1 cellular context compared by ENCODE assay signal in the genomic region with DNA sequence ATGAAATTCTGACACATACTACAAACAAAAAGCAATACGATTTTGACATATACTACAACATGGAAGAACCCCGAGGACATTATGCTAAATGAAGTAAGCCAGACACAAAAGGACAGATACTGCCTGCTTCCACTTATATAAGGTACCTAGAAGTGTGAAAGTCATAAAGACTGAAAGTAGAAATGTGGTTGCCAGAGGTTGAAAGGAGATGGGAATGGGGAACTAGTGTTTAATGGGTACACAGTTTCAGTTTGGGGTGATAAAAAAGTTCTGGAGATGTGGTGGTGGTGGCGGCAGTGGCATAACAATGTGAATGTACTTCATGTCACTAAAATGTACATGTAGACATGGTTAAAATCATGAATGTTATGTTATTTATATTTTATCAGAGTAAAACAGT.
TF ChIP-seq lines count a peak whose summit lies in the region.

No MANE protein-coding gene starts in this region.

TF ChIP-seq in GM12878, 131 proteins besides CTCF, POLR2A, EP300 and RAD21 (continued from another document):
- no peak for TF ChIP-seq GABPA (IDR thresholded peaks at IDR 0.05; ENCODE audit: low read depth)
- TF ChIP-seq CHD1 (IDR thresholded peaks at IDR 0.05; ENCODE audit: low read depth, low read length) = no peak
- TF ChIP-seq SUPT20H (IDR thresholded peaks at IDR 0.05; ENCODE audit: borderline replicate concordance, control insufficient read depth, low read depth, low read length) = no peak
- TF ChIP-seq, protein P1, sequence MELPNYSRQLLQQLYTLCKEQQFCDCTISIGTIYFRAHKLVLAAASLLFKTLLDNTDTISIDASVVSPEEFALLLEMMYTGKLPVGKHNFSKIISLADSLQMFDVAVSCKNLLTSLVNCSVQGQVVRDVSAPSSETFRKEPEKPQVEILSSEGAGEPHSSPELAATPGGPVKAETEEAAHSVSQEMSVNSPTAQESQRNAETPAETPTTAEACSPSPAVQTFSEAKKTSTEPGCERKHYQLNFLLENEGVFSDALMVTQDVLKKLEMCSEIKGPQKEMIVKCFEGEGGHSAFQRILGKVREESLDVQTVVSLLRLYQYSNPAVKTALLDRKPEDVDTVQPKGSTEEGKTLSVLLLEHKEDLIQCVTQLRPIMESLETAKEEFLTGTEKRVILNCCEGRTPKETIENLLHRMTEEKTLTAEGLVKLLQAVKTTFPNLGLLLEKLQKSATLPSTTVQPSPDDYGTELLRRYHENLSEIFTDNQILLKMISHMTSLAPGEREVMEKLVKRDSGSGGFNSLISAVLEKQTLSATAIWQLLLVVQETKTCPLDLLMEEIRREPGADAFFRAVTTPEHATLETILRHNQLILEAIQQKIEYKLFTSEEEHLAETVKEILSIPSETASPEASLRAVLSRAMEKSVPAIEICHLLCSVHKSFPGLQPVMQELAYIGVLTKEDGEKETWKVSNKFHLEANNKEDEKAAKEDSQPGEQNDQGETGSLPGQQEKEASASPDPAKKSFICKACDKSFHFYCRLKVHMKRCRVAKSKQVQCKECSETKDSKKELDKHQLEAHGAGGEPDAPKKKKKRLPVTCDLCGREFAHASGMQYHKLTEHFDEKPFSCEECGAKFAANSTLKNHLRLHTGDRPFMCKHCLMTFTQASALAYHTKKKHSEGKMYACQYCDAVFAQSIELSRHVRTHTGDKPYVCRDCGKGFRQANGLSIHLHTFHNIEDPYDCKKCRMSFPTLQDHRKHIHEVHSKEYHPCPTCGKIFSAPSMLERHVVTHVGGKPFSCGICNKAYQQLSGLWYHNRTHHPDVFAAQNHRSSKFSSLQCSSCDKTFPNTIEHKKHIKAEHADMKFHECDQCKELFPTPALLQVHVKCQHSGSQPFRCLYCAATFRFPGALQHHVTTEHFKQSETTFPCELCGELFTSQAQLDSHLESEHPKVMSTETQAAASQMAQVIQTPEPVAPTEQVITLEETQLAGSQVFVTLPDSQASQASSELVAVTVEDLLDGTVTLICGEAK (IDR thresholded peaks at IDR 0.05; ENCODE audit: borderline replicate concordance) = no peak
- no peak for TF ChIP-seq POLR2AphosphoS5 (IDR thresholded peaks at IDR 0.05; ENCODE audit: low read length)
